8 cellular contexts compared by ENCODE assay signal in the genomic region with DNA sequence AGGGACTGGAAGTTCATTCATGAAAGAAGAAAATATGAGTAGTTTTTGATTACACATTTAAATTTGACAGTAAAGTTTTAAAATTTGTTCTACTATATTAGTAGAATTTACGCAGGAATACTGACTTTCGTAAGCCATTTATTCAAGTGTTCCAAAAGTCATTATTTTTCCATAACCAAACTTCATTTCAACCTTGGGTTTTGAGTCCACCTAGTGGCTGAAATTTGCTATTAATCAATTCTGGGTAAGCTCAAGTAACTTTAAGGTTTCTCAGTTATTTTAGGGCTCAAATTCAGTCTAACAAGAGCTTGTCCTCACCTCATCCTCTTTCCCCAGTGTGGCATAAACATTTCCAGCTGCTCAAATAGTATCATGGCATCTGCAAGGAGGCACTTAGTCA.
DNase-seq lines count a peak whose midpoint lies in the region; ATAC-seq, FAIRE-seq and TF ChIP-seq lines count a peak whose summit lies in the region.

No MANE protein-coding gene starts in this region.

- H3K9me3 ChIP-seq in WERI-Rb-1 (ENCODE audit: severe bottlenecking) (no peaks in the 10 kb centered on the region), gastrocnemius medialis (no peaks in the 10 kb centered on the region)

- DNase-seq in AG09309 (ENCODE audit: low read depth) (peak; percentile 7), GM19239 (ENCODE audit: insufficient read length, low spot score) (no peak), WERI-Rb-1 (no peak), NCI-H2196 (lab: John Stamatoyannopoulos, UW; ENCODE audit: unreplicated experiment) (no peak), gastrocnemius medialis (no peak)
- DNase-seq in stimulated activated naive B cell treated with anti-CD40 and anti-IgM and Interleukin-4, amounts not matched to agents 10 μg/mL and 1 μg/mL and 100 μg/mL, for 72 hours, result no peak

- H3K27ac ChIP-seq in WERI-Rb-1 (no peak overlapping the region), gastrocnemius medialis (no peak overlapping the region)

- TF ChIP-seq POLR2A in gastrocnemius medialis (IDR thresholded peaks at IDR 0.05), result no peak

- H3K36me3 ChIP-seq in WERI-Rb-1 (no peaks in the 10 kb centered on the region), gastrocnemius medialis (no peaks in the 10 kb centered on the region)

- no peak overlapping the region for H3K27ac Mint-ChIP-seq in stimulated activated naive B cell treated with anti-CD40 and anti-IgM and Interleukin-4, amounts not matched to agents 10 μg/mL and 1 μg/mL and 100 μg/mL, for 72 hours

- H3K4me3 Mint-ChIP-seq in stimulated activated naive B cell treated with anti-CD40 and anti-IgM and Interleukin-4, amounts not matched to agents 10 μg/mL and 1 μg/mL and 100 μg/mL, for 72 hours, result no peak overlapping the region

- H3K27me3 ChIP-seq in WERI-Rb-1 (ENCODE audit: insufficient read depth, low read depth, severe bottlenecking) (peaks cover 44% of the 10 kb centered on the region), gastrocnemius medialis (peaks cover 0 to 4% (median 0%) of the 10 kb centered on the region in 3 donors)

- no peaks in the 10 kb centered on the region for H3K36me3 Mint-ChIP-seq in stimulated activated naive B cell treated with anti-CD40 and anti-IgM and Interleukin-4, amounts not matched to agents 10 μg/mL and 1 μg/mL and 100 μg/mL, for 72 hours

- FAIRE-seq in GM19239 (lab: Jason Lieb, UNC) (peak; percentile 79), islet of Langerhans (lab: Jason Lieb, UNC) (peak; percentile 96)

- H3K4me1 Mint-ChIP-seq in stimulated activated naive B cell treated with anti-CD40 and anti-IgM and Interleukin-4, amounts not matched to agents 10 μg/mL and 1 μg/mL and 100 μg/mL, for 72 hours, result no peaks in the 10 kb centered on the region

- TF ChIP-seq CTCF in AG09309 (IDR thresholded peaks at IDR 0.05; ENCODE audit: control insufficient read depth, insufficient read depth, low read depth, low read length, missing control alignments), result peak; percentile 56
- peak; percentile 15; the same call in 1 of the 2 replicates for TF ChIP-seq CTCF in WERI-Rb-1 (IDR thresholded peaks at IDR 0.05; ENCODE audit: low read depth, low read length)
- peak in 2 of 5 experiments; percentile 20 to 46 for TF ChIP-seq CTCF in gastrocnemius medialis (IDR thresholded peaks at IDR 0.05 in 4 of 5, conservative IDR thresholded peaks at IDR 0.05 in 1 of 5)

- no peak for ATAC-seq in gastrocnemius medialis
- no peak for ATAC-seq in stimulated activated naive B cell treated with anti-CD40 and anti-IgM and Interleukin-4, amounts not matched to agents 10 μg/mL and 1 μg/mL and 100 μg/mL, for 72 hours (replicated peaks)
- no peak for ATAC-seq in HG03045 (IDR thresholded peaks at IDR 0.05; ENCODE audit: unreplicated experiment)

- in situ Hi-C loops in gastrocnemius medialis (cut with MboI; ENCODE audit: low sequenced_read_pairs in 4 of 4), result loop anchor here in 1 of 4 donors (25.0 kb wide), 1 partner anchor 190 kb away; no protein-coding TSS in a partner anchor

- H3K4me3 ChIP-seq in AG09309 (ENCODE audit: control insufficient read depth, low read depth, low read length), result no peak overlapping the region
- H3K4me3 ChIP-seq in WERI-Rb-1 (ENCODE audit: low read depth, low read length), result no peak overlapping the region
- H3K4me3 ChIP-seq in gastrocnemius medialis, result no peak overlapping the region

- intact Hi-C loops in gastrocnemius medialis (cut with DNase I; ENCODE audit: low total_unique reads), result no loop called here

- H3K9me3 Mint-ChIP-seq in stimulated activated naive B cell treated with anti-CD40 and anti-IgM and Interleukin-4, amounts not matched to agents 10 μg/mL and 1 μg/mL and 100 μg/mL, for 72 hours, result no peaks in the 10 kb centered on the region

- H3K27me3 Mint-ChIP-seq in stimulated activated naive B cell treated with anti-CD40 and anti-IgM and Interleukin-4, amounts not matched to agents 10 μg/mL and 1 μg/mL and 100 μg/mL, for 72 hours, result peaks cover 0 to 17% of the 10 kb centered on the region in 2 donors

- no peaks in the 10 kb centered on the region for H3K4me1 ChIP-seq in gastrocnemius medialis
